Comparison of ENCODE assay signal across 8 cellular contexts in the genomic region with DNA sequence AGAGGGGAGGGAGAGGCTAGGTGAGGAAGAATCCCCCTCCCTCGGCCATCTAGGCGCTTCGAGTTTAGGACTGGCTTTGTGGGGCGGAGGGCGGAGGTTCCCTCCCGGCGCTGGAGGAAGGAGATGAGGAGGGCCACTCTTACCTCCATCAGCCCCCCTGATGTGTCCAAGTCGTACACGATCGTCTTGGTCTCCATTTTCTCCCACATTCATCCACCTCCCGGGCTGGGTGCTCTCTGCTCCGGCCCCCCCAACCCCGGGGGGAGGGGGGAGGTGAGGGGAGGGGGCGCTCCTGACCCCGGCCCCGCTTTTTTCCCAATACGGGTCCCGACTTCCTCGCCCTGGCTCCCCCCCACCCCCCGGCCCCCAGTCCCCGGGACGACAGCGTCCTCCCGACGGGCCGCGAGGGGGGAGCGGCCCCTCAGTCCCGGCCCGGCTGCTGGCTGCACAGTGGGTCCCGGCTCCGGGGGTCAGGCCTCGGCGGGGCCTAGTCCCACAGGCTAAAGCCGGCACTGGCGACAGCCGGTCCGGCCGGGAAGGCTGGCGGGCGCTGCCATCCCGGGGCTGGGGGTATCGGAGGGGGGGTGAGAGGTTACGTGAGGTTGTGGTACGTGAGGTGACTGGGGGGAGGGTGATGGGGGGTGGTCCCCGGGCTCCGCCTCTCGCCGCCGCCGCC. TPM values are rescaled to one million over a fixed set of nuclear protein-coding genes. Genes with fewer than 3 reads are reported as not detected.
DNase-seq lines count a peak whose midpoint lies in the region; ATAC-seq and TF ChIP-seq lines count a peak whose summit lies in the region.

No MANE protein-coding gene starts in this region.

- H3K4me3 Mint-ChIP-seq in CD8-positive, alpha-beta T cell, result peak overlapping the region; percentile 97
- H3K4me3 Mint-ChIP-seq in chondrocyte (ENCODE audit: unreplicated experiment) (peak overlapping the region; percentile 93), naive B cell (peak overlapping the region in 7 of 8 donors; percentile 95 to 99 (median 97))

- peaks cover 27% of the 10 kb centered on the region for H3K4me1 Mint-ChIP-seq in CD8-positive, alpha-beta T cell (ENCODE audit: low read depth)
- H3K4me1 Mint-ChIP-seq in chondrocyte (ENCODE audit: low read depth) (peaks cover 32% of the 10 kb centered on the region), naive B cell (peaks cover 10 to 33% (median 22%) of the 10 kb centered on the region in 3 donors)

- H3K9ac ChIP-seq in HUES64 (ENCODE audit: low read depth, low read length), result peak overlapping the region; percentile 86

- no peaks in the 10 kb centered on the region for H3K36me3 ChIP-seq in CD8-positive, alpha-beta T cell (ENCODE audit: insufficient read depth, low read length)
- peaks cover 18% of the 10 kb centered on the region; the same call in 1 of the 2 replicates for H3K36me3 ChIP-seq in HUES64 (ENCODE audit: insufficient read depth, low read length)

- CTCF ChIA-PET in CD8-positive, alpha-beta T cell (lab: Charles Lee), result interaction anchor here (0.8 to 5.2 kb wide), 12 partner anchors 24 to 231 kb away, joined by 3 to 40 read pairs (median 12); a partner anchor contains a TSS

- peak overlapping the region; percentile 80 for H3K27ac ChIP-seq in CD8-positive, alpha-beta T cell (ENCODE audit: low read depth, low read length)
- peak overlapping the region; percentile 96 for H3K27ac ChIP-seq in HUES64 (ENCODE audit: low read depth, low read length)

- DNase-seq in CD8-positive, alpha-beta T cell, result peak in 1 of 7 experiments; percentile 48
- DNase-seq in chondrocyte (ENCODE audit: low spot score), result no peak
- no peak for DNase-seq in naive B cell
- no peak for DNase-seq in GM13976 (ENCODE audit: low spot score)

- H3K36me3 Mint-ChIP-seq in CD8-positive, alpha-beta T cell, result peaks cover 29% of the 10 kb centered on the region
- no peaks in the 10 kb centered on the region for H3K36me3 Mint-ChIP-seq in chondrocyte (ENCODE audit: low read depth)
- H3K36me3 Mint-ChIP-seq in naive B cell, result no peaks in the 10 kb centered on the region

- peaks cover 42% of the 10 kb centered on the region for H3K4me1 ChIP-seq in CD8-positive, alpha-beta T cell (ENCODE audit: insufficient read depth, low read length)
- H3K4me1 ChIP-seq in HUES64 (ENCODE audit: insufficient read depth, low read length), result peaks cover 23% of the 10 kb centered on the region

- no peaks in the 10 kb centered on the region for H3K27me3 Mint-ChIP-seq in CD8-positive, alpha-beta T cell (ENCODE audit: low read depth)
- H3K27me3 Mint-ChIP-seq in chondrocyte (ENCODE audit: low read depth) (no peaks in the 10 kb centered on the region), naive B cell (no peaks in the 10 kb centered on the region)

- POLR2A ChIA-PET in CD8-positive, alpha-beta T cell (lab: Charles Lee), result interaction anchor here (0.6 to 6.3 kb wide), 18 partner anchors 13 to 616 kb away, joined by 3 to 71 read pairs (median 6); a partner anchor contains a TSS

- ATAC-seq in CD8-positive, alpha-beta T cell, result no peak
- ATAC-seq in naive B cell (ENCODE audit: low read depth in 2 of 2) (peak in 1 of 2 donors; percentile 0), HG02678 (IDR thresholded peaks at IDR 0.05; ENCODE audit: unreplicated experiment) (no peak), GM19328 (IDR thresholded peaks at IDR 0.05; ENCODE audit: unreplicated experiment) (no peak), HG03095 (IDR thresholded peaks at IDR 0.05; ENCODE audit: unreplicated experiment) (no peak)

- no peaks in the 10 kb centered on the region for H3K9me3 Mint-ChIP-seq in CD8-positive, alpha-beta T cell
- H3K9me3 Mint-ChIP-seq in chondrocyte (ENCODE audit: low read depth) (no peaks in the 10 kb centered on the region), naive B cell (no peaks in the 10 kb centered on the region)

- intact Hi-C loops in CD8-positive, alpha-beta T cell (cut with DNase I, micrococcal nuclease), result loop anchor here (5.0 kb wide), 4 partner anchors 289 to 1166 kb away; a partner anchor contains a TSS

- TF ChIP-seq CTCF in CD8-positive, alpha-beta T cell (IDR thresholded peaks at IDR 0.05), result no peak
- TF ChIP-seq CTCF in chondrocyte (IDR thresholded peaks at IDR 0.05) (no peak), GM13976 (IDR thresholded peaks at IDR 0.05; ENCODE audit: borderline replicate concordance, control extremely low read depth, extremely low read depth, insufficient read depth, missing control alignments) (no peak)

- in situ Hi-C loops in GM13976 (cut with MboI; ENCODE audit: low sequenced_read_pairs, unreplicated experiment), result no loop called here

- peak overlapping the region; percentile 84 for H3K4me3 ChIP-seq in CD8-positive, alpha-beta T cell (ENCODE audit: low read depth, low read length)
- peak overlapping the region; percentile 63 for H3K4me3 ChIP-seq in HUES64 (ENCODE audit: low read length)

- H3K27me3 ChIP-seq in CD8-positive, alpha-beta T cell (ENCODE audit: insufficient read depth, low read length), result no peaks in the 10 kb centered on the region
- no peaks in the 10 kb centered on the region for H3K27me3 ChIP-seq in HUES64 (ENCODE audit: insufficient read depth, low read length)

- H3K9me3 ChIP-seq in CD8-positive, alpha-beta T cell (ENCODE audit: low read length), result no peaks in the 10 kb centered on the region
- H3K9me3 ChIP-seq in HUES64 (ENCODE audit: insufficient read depth, low read depth, low read length), result no peaks in the 10 kb centered on the region

- WGBS in HUES64, result under 1% methylated on average over 35 of the region's 51 CpGs

- H3K27ac Mint-ChIP-seq in CD8-positive, alpha-beta T cell, result peak overlapping the region; percentile 98
- H3K27ac Mint-ChIP-seq in chondrocyte (ENCODE audit: unreplicated experiment) (peak overlapping the region; percentile 92), naive B cell (peak overlapping the region in 5 of 6 donors; percentile 72 to 95 (median 91))

RNA-seq across cellular contexts. Expression of a gene that starts 0.4 kb away (rescaled TPM):
- 100 to 1,000 TPM; 294 to 297 TPM for total RNA-seq in CD8-positive, alpha-beta T cell
- polyA plus RNA-seq in HUES64 (2013, experiment 1 of 2), result 27.3 TPM
- polyA plus RNA-seq in HUES64 (2013, experiment 2 of 2), result 33.0 TPM
- total RNA-seq in chondrocyte, result 30.2 to 49.2 TPM (median 33.6 TPM) in 3 replicates
- 10 to 100 TPM in 1 of 6 donors, 1 to 10 TPM in 4, under 1 TPM in 1; 0.71 to 11.8 (median 5.5) TPM for polyA plus RNA-seq in naive B cell (ENCODE audit: low read depth in 6 of 6)

RNA-seq across cellular contexts. Expression of a gene that starts 48.0 kb away (rescaled TPM):
- total RNA-seq in CD8-positive, alpha-beta T cell, result 10 to 100 TPM; 27.3 to 30.9 TPM
- polyA plus RNA-seq in HUES64 (2013, experiment 1 of 2), result 20.1 TPM
- polyA plus RNA-seq in HUES64 (2013, experiment 2 of 2), result 18.7 TPM
- total RNA-seq in chondrocyte, result 4.4 to 6.0 TPM (median 5.8 TPM) in 3 replicates
- polyA plus RNA-seq in naive B cell (ENCODE audit: low read depth in 6 of 6), result 10 to 100 TPM in 5 of 6 donors, 1 to 10 TPM in 1; 9.4 to 17.3 (median 11.5) TPM

RNA-seq across cellular contexts. Expression of a gene that starts 53.4 kb away (rescaled TPM):
- total RNA-seq in CD8-positive, alpha-beta T cell, result 10 to 100 TPM; 69.7 to 71.6 TPM
- polyA plus RNA-seq in HUES64 (2013, experiment 1 of 2), result 88.0 TPM
- polyA plus RNA-seq in HUES64 (2013, experiment 2 of 2), result 93.1 TPM
- total RNA-seq in chondrocyte, result 46.6 to 74.1 TPM (median 65.8 TPM) in 3 replicates
- polyA plus RNA-seq in naive B cell (ENCODE audit: low read depth in 6 of 6), result 100 to 1,000 TPM; 431 to 655 (median 460) TPM

RNA-seq across cellular contexts. Expression of a gene that starts 54.9 kb away (rescaled TPM):
- total RNA-seq in CD8-positive, alpha-beta T cell, result under 1 TPM in 1 of 2 experiments, not detected in 1; 0.56 TPM
- 4.5 TPM for polyA plus RNA-seq in HUES64 (2013, experiment 1 of 2)
- polyA plus RNA-seq in HUES64 (2013, experiment 2 of 2), result 4.8 TPM
- 0.35 to 0.46 TPM in 2 of 3 replicates, not detected in the other for total RNA-seq in chondrocyte
- polyA plus RNA-seq in naive B cell (ENCODE audit: low read depth in 6 of 6), result 1 to 10 TPM in 5 of 6 donors, under 1 TPM in 1; 0.41 to 3.6 (median 1.7) TPM
